17 cellular contexts compared by ENCODE assay signal in the genomic region with DNA sequence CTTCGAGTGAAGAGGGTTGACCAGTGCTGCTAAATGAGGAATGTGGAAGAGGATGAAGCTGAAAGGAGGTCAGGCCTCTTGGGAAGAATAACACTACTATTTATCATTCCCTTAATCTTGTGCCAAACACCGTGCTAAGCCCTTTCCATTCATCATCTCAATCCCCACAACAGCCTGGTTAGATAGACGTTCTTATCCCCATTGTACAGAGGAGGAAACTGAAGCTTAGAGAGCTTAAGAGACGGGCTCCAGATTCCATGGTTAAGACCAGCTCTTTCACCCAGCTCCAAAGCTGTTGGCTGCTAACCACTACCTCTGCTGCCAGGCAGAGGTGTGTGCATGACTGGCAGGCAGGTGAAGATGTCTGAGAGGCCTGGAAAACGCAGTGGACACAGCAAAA. TPM values are rescaled to one million over a fixed set of nuclear protein-coding genes. Genes with fewer than 3 reads are reported as not detected.
A peak's percentile ranks its signal among the peaks of the same experiment; 100 is the strongest.
DNase-seq lines count a peak whose midpoint lies in the region; ATAC-seq and TF ChIP-seq lines count a peak whose summit lies in the region.
"Had no signal": no experiment of that assay in that cellular context is flagged by ENCODE, and none has a peak within 500 bp of the region (broad histone marks: within the 10 kb centered on the region; RNA-seq: fewer than 3 reads in every experiment).

No MANE protein-coding gene starts in this region.

- no peak for DNase-seq in activated T-cell treated with anti-CD3 and anti-CD28 coated beads, Interleukin-2, amount 50 U/mL, for 72 hours
- DNase-seq in activated T-cell treated with anti-CD3 and anti-CD28 coated beads for 4 hours (no peak), RWPE2 (ENCODE audit: low spot score) (no peak), immature natural killer cell (no peak), type B pancreatic cell (ENCODE audit: extremely low spot score, unreplicated experiment) (no peak), COLO668 (lab: John Stamatoyannopoulos, UW; ENCODE audit: unreplicated experiment) (no peak)
- DNase-seq in activated CD4-positive, alpha-beta T cell treated with anti-CD3 and anti-CD28 coated beads for 36 hours, result no peak
- DNase-seq: activated CD4-positive, alpha-beta T cell treated with anti-CD3 and anti-CD28 coated beads, Interleukin-2, amount 10 ng/mL, durations not matched to agents 24 days and 14 days; activated naive CD4-positive, alpha-beta T cell; HCEC 1CT; heart left ventricle; stimulated activated CD4-positive, alpha-beta T cell treated with anti-CD3 and anti-CD28 coated beads, Interleukin-2, amount 100 ng/mL, for 24 hours; stimulated activated naive CD4-positive, alpha-beta T cell treated with Interleukin-2 at 50 U/mL for 16 hours had no signal

- no peak overlapping the region for H3K4me3 ChIP-seq in RWPE2 (ENCODE audit: severe bottlenecking)
- H3K4me3 ChIP-seq: GM12878 had no signal

- peaks cover 28% of the 10 kb centered on the region for H3K4me1 ChIP-seq in RWPE2 (ENCODE audit: insufficient read depth, poor library complexity, severe bottlenecking)

- H3K27ac Mint-ChIP-seq in activated T-cell treated with anti-CD3 and anti-CD28 coated beads, Interleukin-2, amount 50 U/mL, for 72 hours, result no peak overlapping the region
- H3K27ac Mint-ChIP-seq in immature natural killer cell (no peak overlapping the region), type B pancreatic cell (no peak overlapping the region)
- H3K27ac Mint-ChIP-seq in activated CD4-positive, alpha-beta T cell treated with anti-CD3 and anti-CD28 coated beads for 36 hours, result no peak overlapping the region

- CTCF ChIA-PET in activated CD4-positive, alpha-beta T cell treated with anti-CD3 and anti-CD28 coated beads for 36 hours (lab: Charles Lee), result interaction anchor here (0.7 to 1.1 kb wide), 6 partner anchors 15 to 119 kb away, joined by 3 to 5 read pairs (median 3); no protein-coding TSS in a partner anchor

- TF ChIP-seq CTCF in RWPE2 (IDR thresholded peaks at IDR 0.05; ENCODE audit: poor library complexity, severe bottlenecking), result no peak
- TF ChIP-seq CTCF in type B pancreatic cell (conservative IDR thresholded peaks at IDR 0.05), result no peak

- ATAC-seq in activated T-cell treated with anti-CD3 and anti-CD28 coated beads, Interleukin-2, amount 50 U/mL, for 72 hours (replicated peaks in 1 of 2), result no peak
- ATAC-seq in RWPE2 (ENCODE audit: low read depth), result no peak
- ATAC-seq in HG03139 (IDR thresholded peaks at IDR 0.05; ENCODE audit: unreplicated experiment), result no peak
- no peak for ATAC-seq in activated CD4-positive, alpha-beta T cell treated with anti-CD3 and anti-CD28 coated beads for 36 hours

- no peaks in the 10 kb centered on the region for H3K36me3 ChIP-seq in RWPE2 (ENCODE audit: low read depth)
- H3K36me3 ChIP-seq: ascending aorta; BLaER1 treated with 17β-estradiol and CSF1 and Interleukin-3, amounts not matched to agents 10 nM and 100 nM; heart left ventricle had no signal

- H3K27me3 ChIP-seq in RWPE2 (ENCODE audit: insufficient read depth, poor library complexity, severe bottlenecking), result no peaks in the 10 kb centered on the region

- H3K27me3 Mint-ChIP-seq in activated T-cell treated with anti-CD3 and anti-CD28 coated beads, Interleukin-2, amount 50 U/mL, for 72 hours (ENCODE audit: low read depth), result peaks cover 70% of the 10 kb centered on the region
- H3K27me3 Mint-ChIP-seq in immature natural killer cell (ENCODE audit: low read depth in 3 of 3) (peaks cover 9 to 16% (median 14%) of the 10 kb centered on the region in 3 donors), type B pancreatic cell (peaks cover 28% of the 10 kb centered on the region)
- H3K27me3 Mint-ChIP-seq in activated CD4-positive, alpha-beta T cell treated with anti-CD3 and anti-CD28 coated beads for 36 hours, result peaks cover 44% of the 10 kb centered on the region

- intact Hi-C loops in activated CD4-positive, alpha-beta T cell treated with anti-CD3 and anti-CD28 coated beads for 36 hours (cut with DNase I, micrococcal nuclease), result loop anchor here (1.0 to 10.0 kb wide), 11 partner anchors 77 to 469 kb away; a partner anchor contains a TSS

- no peaks in the 10 kb centered on the region for H3K9me3 ChIP-seq in RWPE2 (ENCODE audit: severe bottlenecking)
- H3K9me3 ChIP-seq: ascending aorta, heart left ventricle had no signal

- H3K4me3 Mint-ChIP-seq in activated T-cell treated with anti-CD3 and anti-CD28 coated beads, Interleukin-2, amount 50 U/mL, for 72 hours, result peak overlapping the region; percentile 75 to 85
- H3K4me3 Mint-ChIP-seq in immature natural killer cell (peak overlapping the region; percentile 23 to 88 (median 79)), type B pancreatic cell (peak overlapping the region; percentile 91)
- H3K4me3 Mint-ChIP-seq in activated CD4-positive, alpha-beta T cell treated with anti-CD3 and anti-CD28 coated beads for 36 hours, result no peak overlapping the region

- peaks cover 9% of the 10 kb centered on the region for H3K4me1 Mint-ChIP-seq in activated T-cell treated with anti-CD3 and anti-CD28 coated beads, Interleukin-2, amount 50 U/mL, for 72 hours (ENCODE audit: low read depth)
- H3K4me1 Mint-ChIP-seq in immature natural killer cell (peaks cover 3 to 6% of the 10 kb centered on the region in 2 donors), type B pancreatic cell (ENCODE audit: unreplicated experiment) (peaks cover 21% of the 10 kb centered on the region)
- peaks cover 13% of the 10 kb centered on the region for H3K4me1 Mint-ChIP-seq in activated CD4-positive, alpha-beta T cell treated with anti-CD3 and anti-CD28 coated beads for 36 hours

- H3K27ac ChIP-seq in RWPE2 (ENCODE audit: poor library complexity, severe bottlenecking), result peak overlapping the region; percentile 73
- H3K27ac ChIP-seq: ascending aorta; BLaER1 treated with 17β-estradiol and CSF1 and Interleukin-3, amounts not matched to agents 10 nM and 100 nM; heart left ventricle had no signal

- POLR2A ChIA-PET in activated CD4-positive, alpha-beta T cell treated with anti-CD3 and anti-CD28 coated beads for 36 hours (lab: Charles Lee), result no interaction called here

- no peaks in the 10 kb centered on the region for H3K36me3 Mint-ChIP-seq in activated T-cell treated with anti-CD3 and anti-CD28 coated beads, Interleukin-2, amount 50 U/mL, for 72 hours (ENCODE audit: insufficient read depth in 2 of 2)
- H3K36me3 Mint-ChIP-seq in immature natural killer cell (no peaks in the 10 kb centered on the region), type B pancreatic cell (no peaks in the 10 kb centered on the region)
- no peaks in the 10 kb centered on the region for H3K36me3 Mint-ChIP-seq in activated CD4-positive, alpha-beta T cell treated with anti-CD3 and anti-CD28 coated beads for 36 hours (ENCODE audit: low read depth)

- no peaks in the 10 kb centered on the region for H3K9me3 Mint-ChIP-seq in activated T-cell treated with anti-CD3 and anti-CD28 coated beads, Interleukin-2, amount 50 U/mL, for 72 hours
- H3K9me3 Mint-ChIP-seq in immature natural killer cell, result peaks cover 0 to 6% (median 0%) of the 10 kb centered on the region in 6 donors
- no peaks in the 10 kb centered on the region for H3K9me3 Mint-ChIP-seq in type B pancreatic cell
- no peaks in the 10 kb centered on the region for H3K9me3 Mint-ChIP-seq in activated CD4-positive, alpha-beta T cell treated with anti-CD3 and anti-CD28 coated beads for 36 hours (ENCODE audit: low read depth)
- H3K9me3 Mint-ChIP-seq: activated CD4-positive, alpha-beta T cell treated with anti-CD3 and anti-CD28 coated beads, Interleukin-2, amount 10 ng/mL, durations not matched to agents 24 days and 14 days had no signal

RNA-seq across cellular contexts. Expression of a gene that starts 0.9 kb away (rescaled TPM):
- total RNA-seq in activated T-cell treated with anti-CD3 and anti-CD28 coated beads, Interleukin-2, amount 50 U/mL, for 72 hours, result 1 to 10 TPM; 1.6 to 3.8 TPM
- not detected for polyA plus RNA-seq in immature natural killer cell
- 14.4 and 29.1 TPM in 2 replicates for total RNA-seq in type B pancreatic cell (ENCODE audit: low replicate concordance)
- total RNA-seq in activated CD4-positive, alpha-beta T cell treated with anti-CD3 and anti-CD28 coated beads for 36 hours, result under 1 TPM; 0.23 to 0.33 TPM
- total RNA-seq: ascending aorta had no signal
